ENCODE assay signal across 10 cellular contexts in the genomic region with DNA sequence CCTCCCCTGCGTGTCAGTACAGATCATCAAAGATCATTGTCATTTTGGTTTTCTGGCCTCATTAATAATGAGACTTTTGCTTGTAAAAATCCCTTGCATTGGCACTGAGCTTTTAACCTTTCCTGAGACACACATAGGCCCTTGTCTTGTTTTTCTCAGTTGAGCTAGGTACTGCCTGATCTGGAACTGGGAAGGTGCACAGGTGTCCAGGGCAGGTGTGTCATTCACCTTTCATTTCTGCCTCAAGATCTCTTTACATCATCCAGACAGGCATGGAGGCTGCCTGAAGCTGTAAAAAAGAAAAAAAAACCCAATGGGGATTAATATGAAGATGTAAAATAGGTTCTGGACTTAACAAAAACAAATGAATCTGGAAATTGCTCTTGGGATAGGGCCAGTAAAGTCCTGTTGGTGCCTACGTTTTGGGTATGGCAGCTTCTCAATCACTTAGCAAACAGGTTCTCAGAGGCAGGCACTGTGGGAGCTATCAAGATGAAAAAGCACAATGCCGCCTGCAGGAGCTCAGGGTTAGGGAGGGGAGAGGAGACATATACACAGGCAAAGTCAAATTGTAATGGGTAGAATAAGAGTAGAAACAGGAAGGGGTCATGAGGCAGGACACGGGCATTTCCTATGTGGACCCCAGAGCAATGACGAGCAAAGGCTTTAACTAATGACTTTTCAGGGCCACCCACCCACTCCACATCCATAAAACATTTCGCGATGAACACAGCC. TPM values are rescaled to one million over a fixed set of nuclear protein-coding genes. Genes with fewer than 3 reads are reported as not detected.
DNase-seq lines count a peak whose midpoint lies in the region; ATAC-seq, FAIRE-seq and TF ChIP-seq lines count a peak whose summit lies in the region.
"Had no signal": no experiment of that assay in that cellular context is flagged by ENCODE, and none has a peak within 500 bp of the region (broad histone marks: within the 10 kb centered on the region; RNA-seq: fewer than 3 reads in every experiment).

No MANE protein-coding gene starts in this region.

- peak overlapping the region; percentile 91 for H3K27ac Mint-ChIP-seq in activated CD8-positive, alpha-beta memory T cell treated with anti-CD3 and anti-CD28 coated beads, Interleukin-2, amount 10 ng/mL, durations not matched to agents 7 days and 5 days
- H3K27ac Mint-ChIP-seq in activated T-helper 1 cell treated with anti-CD3 and anti-CD28 coated beads, Interleukin-12 subunit alpha, Interleukin-12 subunit beta, Interleukin-2, Interleukin-4 antibody, amounts not matched to agents 30 ng/mL and 10 ng/mL and 1 ng/mL, durations not matched to agents 14 hours and 24 hours and 36 hours, result peak overlapping the region; percentile 85

- H3K9me3 ChIP-seq in kidney (ENCODE audit: control insufficient read depth in 1 of 2, low read length in 2 of 2), result no peaks in the 10 kb centered on the region
- no peaks in the 10 kb centered on the region for H3K9me3 ChIP-seq in thoracic aorta

- H3K27ac ChIP-seq in kidney (ENCODE audit: low read depth in 2 of 2, low read length in 2 of 2), result peak overlapping the region; percentile 93 to 95
- H3K27ac ChIP-seq in thoracic aorta, result peak overlapping the region; percentile 84 to 92

- FAIRE-seq in kidney (lab: Jason Lieb, UNC), result no peak
- FAIRE-seq: frontal cortex, G401.6 had no signal

- H3K9ac ChIP-seq in kidney (ENCODE audit: low read length in 2 of 2), result peak overlapping the region; percentile 66 to 73

- H3K4me1 ChIP-seq in kidney (ENCODE audit: control insufficient read depth in 1 of 2, insufficient read depth in 1 of 2, low read depth in 1 of 2, low read length in 2 of 2), result peaks cover 0 to 22% of the 10 kb centered on the region in 2 donors
- H3K4me1 ChIP-seq in thoracic aorta (ENCODE audit: control insufficient read depth in 1 of 2, low read depth in 2 of 2), result peaks cover 0 to 40% of the 10 kb centered on the region in 2 donors

- DNase-seq in activated CD8-positive, alpha-beta memory T cell treated with anti-CD3 and anti-CD28 coated beads, Interleukin-2, amount 10 ng/mL, durations not matched to agents 7 days and 5 days, result no peak
- no peak for DNase-seq in activated CD8-positive, alpha-beta memory T cell treated with anti-CD3 and anti-CD28 coated beads, Interleukin-2, amount 50 U/mL, for 48 hours
- no peak for DNase-seq in activated T-helper 1 cell treated with anti-CD3 and anti-CD28 coated beads, Interleukin-12 subunit alpha, Interleukin-12 subunit beta, Interleukin-2, Interleukin-4 antibody, amounts not matched to agents 30 ng/mL and 10 ng/mL and 1 ng/mL, durations not matched to agents 14 hours and 24 hours and 36 hours (ENCODE audit: low spot score)
- DNase-seq in kidney (no peak), thoracic aorta (ENCODE audit: low spot score) (no peak), NAMALWA (ENCODE audit: low spot score) (no peak), superior temporal gyrus (ENCODE audit: extremely low spot score) (no peak)
- no peak for DNase-seq in NK-92 treated with Interleukin-12 subunit alpha and Interleukin-12 subunit beta, amount 100 ng/mL, for 24 hours (lab: John Stamatoyannopoulos, UW)

- H3K27me3 Mint-ChIP-seq in activated CD8-positive, alpha-beta memory T cell treated with anti-CD3 and anti-CD28 coated beads, Interleukin-2, amount 10 ng/mL, durations not matched to agents 7 days and 5 days, result peaks cover 13% of the 10 kb centered on the region
- peaks cover 13% of the 10 kb centered on the region for H3K27me3 Mint-ChIP-seq in activated T-helper 1 cell treated with anti-CD3 and anti-CD28 coated beads, Interleukin-12 subunit alpha, Interleukin-12 subunit beta, Interleukin-2, Interleukin-4 antibody, amounts not matched to agents 30 ng/mL and 10 ng/mL and 1 ng/mL, durations not matched to agents 14 hours and 24 hours and 36 hours (ENCODE audit: insufficient read depth)

- no peaks in the 10 kb centered on the region for H3K9me3 Mint-ChIP-seq in activated CD8-positive, alpha-beta memory T cell treated with anti-CD3 and anti-CD28 coated beads, Interleukin-2, amount 10 ng/mL, durations not matched to agents 7 days and 5 days (ENCODE audit: low read depth)
- H3K9me3 Mint-ChIP-seq in activated T-helper 1 cell treated with anti-CD3 and anti-CD28 coated beads, Interleukin-12 subunit alpha, Interleukin-12 subunit beta, Interleukin-2, Interleukin-4 antibody, amounts not matched to agents 30 ng/mL and 10 ng/mL and 1 ng/mL, durations not matched to agents 14 hours and 24 hours and 36 hours, result no peaks in the 10 kb centered on the region

- no peak for ATAC-seq in activated CD8-positive, alpha-beta memory T cell treated with anti-CD3 and anti-CD28 coated beads, Interleukin-2, amount 10 ng/mL, durations not matched to agents 7 days and 5 days
- no peak for ATAC-seq in thoracic aorta (ENCODE audit: insufficient number of reproducible peaks, low FRiP score, low read depth)

- peak overlapping the region; percentile 76 for H3K4me3 Mint-ChIP-seq in activated CD8-positive, alpha-beta memory T cell treated with anti-CD3 and anti-CD28 coated beads, Interleukin-2, amount 10 ng/mL, durations not matched to agents 7 days and 5 days
- H3K4me3 Mint-ChIP-seq in activated T-helper 1 cell treated with anti-CD3 and anti-CD28 coated beads, Interleukin-12 subunit alpha, Interleukin-12 subunit beta, Interleukin-2, Interleukin-4 antibody, amounts not matched to agents 30 ng/mL and 10 ng/mL and 1 ng/mL, durations not matched to agents 14 hours and 24 hours and 36 hours, result peak overlapping the region; percentile 85

- intact Hi-C loops in activated T-helper 1 cell treated with anti-CD3 and anti-CD28 coated beads, Interleukin-12 subunit alpha, Interleukin-12 subunit beta, Interleukin-2, Interleukin-4 antibody, amounts not matched to agents 30 ng/mL and 10 ng/mL and 1 ng/mL, durations not matched to agents 14 hours and 24 hours and 36 hours (cut with micrococcal nuclease), result no loop called here
- intact Hi-C loops in kidney (cut with DNase I), result loop anchor here (5.0 kb wide), 1 partner anchor 103 kb away; no protein-coding TSS in a partner anchor

- CTCF ChIA-PET in activated CD8-positive, alpha-beta memory T cell treated with anti-CD3 and anti-CD28 coated beads, Interleukin-2, amount 10 ng/mL, durations not matched to agents 7 days and 5 days (lab: Charles Lee), result interaction anchor here (0.6 to 18.2 kb wide), 27 partner anchors 7 to 1212 kb away, joined by 3 to 415 read pairs (median 6); a partner anchor contains a TSS

- no peaks in the 10 kb centered on the region for H3K27me3 ChIP-seq in thoracic aorta (replicated peaks; ENCODE audit: insufficient read depth)

- TF ChIP-seq CTCF in kidney (IDR thresholded peaks at IDR 0.05; ENCODE audit: borderline replicate concordance, extremely low read depth, insufficient read depth), result no peak
- no peak for TF ChIP-seq CTCF in thoracic aorta (IDR thresholded peaks at IDR 0.05)

- peaks cover 3% of the 10 kb centered on the region for H3K36me3 Mint-ChIP-seq in activated CD8-positive, alpha-beta memory T cell treated with anti-CD3 and anti-CD28 coated beads, Interleukin-2, amount 10 ng/mL, durations not matched to agents 7 days and 5 days
- no peaks in the 10 kb centered on the region for H3K36me3 Mint-ChIP-seq in activated T-helper 1 cell treated with anti-CD3 and anti-CD28 coated beads, Interleukin-12 subunit alpha, Interleukin-12 subunit beta, Interleukin-2, Interleukin-4 antibody, amounts not matched to agents 30 ng/mL and 10 ng/mL and 1 ng/mL, durations not matched to agents 14 hours and 24 hours and 36 hours (ENCODE audit: low read depth)

- H3K4me1 Mint-ChIP-seq in activated CD8-positive, alpha-beta memory T cell treated with anti-CD3 and anti-CD28 coated beads, Interleukin-2, amount 10 ng/mL, durations not matched to agents 7 days and 5 days, result peaks cover 36% of the 10 kb centered on the region
- H3K4me1 Mint-ChIP-seq in activated T-helper 1 cell treated with anti-CD3 and anti-CD28 coated beads, Interleukin-12 subunit alpha, Interleukin-12 subunit beta, Interleukin-2, Interleukin-4 antibody, amounts not matched to agents 30 ng/mL and 10 ng/mL and 1 ng/mL, durations not matched to agents 14 hours and 24 hours and 36 hours (ENCODE audit: low read depth), result peaks cover 31% of the 10 kb centered on the region

- H3K36me3 ChIP-seq in kidney (ENCODE audit: control insufficient read depth in 1 of 2, insufficient read depth in 2 of 2, low read length in 2 of 2) (no peaks in the 10 kb centered on the region), thoracic aorta (no peaks in the 10 kb centered on the region)

- H3K4me3 ChIP-seq in kidney (ENCODE audit: low read length in 2 of 2) (peak overlapping the region in 1 of 2 donors; percentile 56), thoracic aorta (peak overlapping the region; percentile 89)

RNA-seq across cellular contexts. Expression of a gene that starts 1.0 kb away (rescaled TPM):
- total RNA-seq in activated CD8-positive, alpha-beta memory T cell treated with anti-CD3 and anti-CD28 coated beads, Interleukin-2, amount 10 ng/mL, durations not matched to agents 7 days and 5 days, result 1 to 10 TPM; 4.8 to 9.6 TPM
- total RNA-seq in activated T-helper 1 cell treated with anti-CD3 and anti-CD28 coated beads, Interleukin-12 subunit alpha, Interleukin-12 subunit beta, Interleukin-2, Interleukin-4 antibody, amounts not matched to agents 30 ng/mL and 10 ng/mL and 1 ng/mL, durations not matched to agents 14 hours and 24 hours and 36 hours, result 11.8 and 14.3 TPM in 2 replicates
- total RNA-seq in kidney (52.9 TPM), thoracic aorta (10 to 100 TPM; 12.7 to 17.6 TPM)
- 12.9 TPM for polyA plus RNA-seq in kidney (ENCODE audit: insufficient read depth, low read depth, low replicate concordance)

RNA-seq across cellular contexts. Expression of a gene that starts 58.8 kb away (rescaled TPM):
- total RNA-seq in activated CD8-positive, alpha-beta memory T cell treated with anti-CD3 and anti-CD28 coated beads, Interleukin-2, amount 10 ng/mL, durations not matched to agents 7 days and 5 days, result not detected
- total RNA-seq in activated T-helper 1 cell treated with anti-CD3 and anti-CD28 coated beads, Interleukin-12 subunit alpha, Interleukin-12 subunit beta, Interleukin-2, Interleukin-4 antibody, amounts not matched to agents 30 ng/mL and 10 ng/mL and 1 ng/mL, durations not matched to agents 14 hours and 24 hours and 36 hours, result 0.05 and 0.23 TPM in 2 replicates
- total RNA-seq in kidney (2.3 TPM), thoracic aorta (under 1 TPM; 0.14 TPM)
- polyA plus RNA-seq in kidney (ENCODE audit: insufficient read depth, low read depth, low replicate concordance), result 1.7 TPM
